In the genomic region with DNA sequence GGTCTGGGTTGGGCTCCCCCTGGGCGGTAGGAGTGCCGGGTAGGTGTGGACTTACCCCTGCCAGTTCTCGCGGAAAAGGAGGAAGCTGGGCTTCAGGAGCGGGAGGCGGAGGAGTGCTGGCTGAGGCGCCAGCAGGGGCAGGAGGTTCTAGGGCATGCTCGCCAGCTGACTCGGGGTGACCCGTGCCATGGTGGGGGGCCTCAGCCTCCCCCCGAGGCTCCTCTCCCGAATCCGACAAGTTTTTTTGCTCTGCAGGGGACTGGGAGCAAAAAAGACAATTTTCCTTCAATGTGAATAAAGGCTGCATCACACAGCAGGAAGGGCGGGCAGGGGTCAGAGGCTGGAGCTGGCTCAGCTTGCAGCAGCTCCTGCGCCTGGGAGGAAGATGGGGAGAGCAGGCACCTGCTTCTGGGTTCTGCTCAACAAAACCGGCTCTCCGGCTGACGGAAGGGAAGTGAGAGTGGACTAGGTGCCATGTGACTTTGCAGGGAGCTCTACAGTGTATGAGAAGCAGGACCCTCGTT, we compare ENCODE assay signal across 1 cellular context.
TF ChIP-seq lines count a peak whose summit lies in the region.

No MANE protein-coding gene starts in this region.

TF ChIP-seq in WTC11, 78 proteins besides CTCF, POLR2A, EP300 and RAD21 (continued from another document):
- no peak for TF ChIP-seq MXD4 (CRISPR knock-in tag; IDR thresholded peaks at IDR 0.05; ENCODE audit: borderline replicate concordance)
- TF ChIP-seq TEAD1 (CRISPR knock-in tag; IDR thresholded peaks at IDR 0.05), result no peak
- TF ChIP-seq ZNF416 (CRISPR knock-in tag; IDR thresholded peaks at IDR 0.05), result no peak
- TF ChIP-seq RELA (CRISPR knock-in tag; IDR thresholded peaks at IDR 0.05; ENCODE audit: borderline replicate concordance), result no peak
- no peak for TF ChIP-seq FOXJ3 (CRISPR knock-in tag; IDR thresholded peaks at IDR 0.05; ENCODE audit: borderline replicate concordance)
